9 cellular contexts compared by ENCODE assay signal in genomic region chr9:121725008-121725795, GRCh38.
A peak's percentile ranks its signal among the peaks of the same experiment; 100 is the strongest.
DNase-seq lines count a peak whose midpoint lies in the region; ATAC-seq and TF ChIP-seq lines count a peak whose summit lies in the region.
"Had no signal": no experiment of that assay in that cellular context is flagged by ENCODE, and none has a peak within 500 bp of the region (broad histone marks: within the 10 kb centered on the region; RNA-seq: fewer than 3 reads in every experiment).

No MANE protein-coding gene starts in this region.

- no peaks in the 10 kb centered on the region for H3K36me3 ChIP-seq in right atrium auricular region

- H3K4me1 ChIP-seq in right atrium auricular region: peaks cover 0 to 98% of the 10 kb centered on the region in 2 donors

- H3K4me3 ChIP-seq in right atrium auricular region: no peak overlapping the region

- no peaks in the 10 kb centered on the region for H3K36me3 Mint-ChIP-seq in brain
- H3K36me3 Mint-ChIP-seq in T-helper 2 cell treated with Interferon-gamma antibody and Interleukin-4, amounts not matched to agents 5 μg/mL and 100 μg/mL, for 36 hours (ENCODE audit: low read depth): no peaks in the 10 kb centered on the region
- no peaks in the 10 kb centered on the region for H3K36me3 Mint-ChIP-seq in natural killer cell treated with Interleukin-12 subunit alpha and Interleukin-12 subunit beta and Interleukin-15 and Interleukin-18, amount 100 ng/mL, for 72 hours

- no peaks in the 10 kb centered on the region for H3K9me3 Mint-ChIP-seq in brain
- H3K9me3 Mint-ChIP-seq in T-helper 2 cell treated with Interferon-gamma antibody and Interleukin-4, amounts not matched to agents 5 μg/mL and 100 μg/mL, for 36 hours: no peaks in the 10 kb centered on the region
- H3K9me3 Mint-ChIP-seq in natural killer cell treated with Interleukin-12 subunit alpha and Interleukin-12 subunit beta and Interleukin-15 and Interleukin-18, amount 100 ng/mL, for 72 hours: no peaks in the 10 kb centered on the region

- H3K27me3 ChIP-seq in right atrium auricular region: no peaks in the 10 kb centered on the region

- H3K4me1 Mint-ChIP-seq in brain: peaks cover 98% of the 10 kb centered on the region
- H3K4me1 Mint-ChIP-seq in T-helper 2 cell treated with Interferon-gamma antibody and Interleukin-4, amounts not matched to agents 5 μg/mL and 100 μg/mL, for 36 hours (ENCODE audit: low read depth): no peaks in the 10 kb centered on the region
- H3K4me1 Mint-ChIP-seq in natural killer cell treated with Interleukin-12 subunit alpha and Interleukin-12 subunit beta and Interleukin-15 and Interleukin-18, amount 100 ng/mL, for 72 hours (ENCODE audit: low read depth in 2 of 2): peaks cover 0 to 4% of the 10 kb centered on the region in 2 donors

- TF ChIP-seq CTCF in brain (conservative IDR thresholded peaks at IDR 0.05) (no peak), right atrium auricular region (IDR thresholded peaks at IDR 0.05) (no peak)

- no peak for ATAC-seq in natural killer cell treated with Interleukin-12 subunit alpha and Interleukin-12 subunit beta and Interleukin-15 and Interleukin-18, amount 100 ng/mL, for 72 hours

- H3K9me3 ChIP-seq in right atrium auricular region: no peaks in the 10 kb centered on the region

- H3K4me3 Mint-ChIP-seq in brain: peak overlapping the region in 4 of 5 experiments; percentile 9 to 70 (median 62)
- H3K4me3 Mint-ChIP-seq in T-helper 2 cell treated with Interferon-gamma antibody and Interleukin-4, amounts not matched to agents 5 μg/mL and 100 μg/mL, for 36 hours: no peak overlapping the region
- H3K4me3 Mint-ChIP-seq in natural killer cell treated with Interleukin-12 subunit alpha and Interleukin-12 subunit beta and Interleukin-15 and Interleukin-18, amount 100 ng/mL, for 72 hours: no peak overlapping the region

- peak overlapping the region; percentile 68 to 95 (median 89) for H3K27ac Mint-ChIP-seq in brain
- H3K27ac Mint-ChIP-seq in T-helper 2 cell treated with Interferon-gamma antibody and Interleukin-4, amounts not matched to agents 5 μg/mL and 100 μg/mL, for 36 hours: no peak overlapping the region
- H3K27ac Mint-ChIP-seq in natural killer cell treated with Interleukin-12 subunit alpha and Interleukin-12 subunit beta and Interleukin-15 and Interleukin-18, amount 100 ng/mL, for 72 hours: no peak overlapping the region

- H3K27ac ChIP-seq in right atrium auricular region: peak overlapping the region; percentile 88 to 94
- H3K27ac ChIP-seq: HL-60 had no signal

- DNase-seq in GM03348 (ENCODE audit: low spot score) (peak; percentile 93), right atrium auricular region (ENCODE audit: low spot score) (peak; percentile 98), renal cortical epithelial cell (ENCODE audit: low read depth) (peak; percentile 45), MV-4-11 (lab: John Stamatoyannopoulos, UW) (no peak), iPS-NIHi11 (ENCODE audit: low spot score) (no peak)
- DNase-seq in T-helper 2 cell treated with Interferon-gamma antibody and Interleukin-4, amounts not matched to agents 5 μg/mL and 100 μg/mL, for 36 hours (ENCODE audit: low spot score): no peak
- DNase-seq in natural killer cell treated with Interleukin-12 subunit alpha and Interleukin-12 subunit beta and Interleukin-15 and Interleukin-18, amount 100 ng/mL, for 72 hours (ENCODE audit: low spot score): no peak

- H3K27me3 Mint-ChIP-seq in brain: peaks cover 3% of the 10 kb centered on the region
- H3K27me3 Mint-ChIP-seq in T-helper 2 cell treated with Interferon-gamma antibody and Interleukin-4, amounts not matched to agents 5 μg/mL and 100 μg/mL, for 36 hours (ENCODE audit: low read depth): peaks cover 8% of the 10 kb centered on the region
- H3K27me3 Mint-ChIP-seq in natural killer cell treated with Interleukin-12 subunit alpha and Interleukin-12 subunit beta and Interleukin-15 and Interleukin-18, amount 100 ng/mL, for 72 hours: peaks cover 0 to 7% of the 10 kb centered on the region in 2 donors

Comparison
In these comparisons a context has a peak if more than half of its experiments do, and no peak if none do; other contexts are left out.
1. DNase-seq: peak in GM03348 (single experiment), right atrium auricular region (single experiment) and renal cortical epithelial cell (single experiment); none in T-helper 2 cell treated with Interferon-gamma antibody and Interleukin-4, amounts not matched to agents 5 μg/mL and 100 μg/mL, for 36 hours (single experiment), MV-4-11 (single experiment), iPS-NIHi11 (single experiment) and natural killer cell treated with Interleukin-12 subunit alpha and Interleukin-12 subunit beta and Interleukin-15 and Interleukin-18, amount 100 ng/mL, for 72 hours (single experiment).
2. H3K27ac Mint-ChIP-seq: peak in brain (5 of 5); none in T-helper 2 cell treated with Interferon-gamma antibody and Interleukin-4, amounts not matched to agents 5 μg/mL and 100 μg/mL, for 36 hours (single experiment) and natural killer cell treated with Interleukin-12 subunit alpha and Interleukin-12 subunit beta and Interleukin-15 and Interleukin-18, amount 100 ng/mL, for 72 hours (0 of 2).
3. H3K4me3 Mint-ChIP-seq: peak in brain (4 of 5); none in T-helper 2 cell treated with Interferon-gamma antibody and Interleukin-4, amounts not matched to agents 5 μg/mL and 100 μg/mL, for 36 hours (single experiment) and natural killer cell treated with Interleukin-12 subunit alpha and Interleukin-12 subunit beta and Interleukin-15 and Interleukin-18, amount 100 ng/mL, for 72 hours (single experiment).